10 cellular contexts compared by ENCODE assay signal in the genomic region with DNA sequence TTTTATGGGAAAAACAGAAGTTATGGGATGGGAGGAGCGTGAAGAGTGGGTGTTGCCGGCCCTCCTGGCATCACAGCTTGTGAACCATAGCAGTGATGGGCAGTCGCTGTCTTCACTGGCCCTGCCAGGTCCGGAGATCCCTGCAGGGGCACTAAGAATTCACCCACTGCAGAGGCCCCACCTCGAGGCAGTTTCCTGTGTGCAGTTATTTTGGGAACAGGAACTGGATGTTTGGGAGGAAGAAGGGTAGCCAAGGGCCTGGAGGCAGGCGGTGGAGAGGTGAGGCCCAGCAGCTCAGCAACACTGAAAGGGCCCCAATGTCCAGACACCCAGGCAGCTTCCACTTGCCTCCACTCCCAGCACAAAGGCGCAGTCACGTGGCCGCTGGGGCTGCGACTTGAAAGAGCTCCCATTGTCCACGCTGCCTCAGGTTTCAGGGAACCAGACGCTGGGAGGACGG.
DNase-seq lines count a peak whose midpoint lies in the region; ATAC-seq and TF ChIP-seq lines count a peak whose summit lies in the region.
"Had no signal": no experiment of that assay in that cellular context is flagged by ENCODE, and none has a peak within 500 bp of the region (broad histone marks: within the 10 kb centered on the region; RNA-seq: fewer than 3 reads in every experiment).

No MANE protein-coding gene starts in this region.

- H3K27ac Mint-ChIP-seq in natural killer cell, result no peak overlapping the region
- H3K27ac Mint-ChIP-seq: activated naive CD8-positive, alpha-beta T cell treated with anti-CD3 and anti-CD28 coated beads, Interleukin-2, amount 50 U/mL, for 24 hours had no signal

- DNase-seq in NCI-H1417 (lab: John Stamatoyannopoulos, UW) (peak; percentile 45 to 75 (median 47)), NCI-H1417 treated with DMSO at 0.1 percent for 48 hours (lab: John Stamatoyannopoulos, UW) (no peak), esophagus muscularis mucosa (ENCODE audit: extremely low spot score) (peak; percentile 93), myocyte (ENCODE audit: low read depth) (peak; percentile 77), vagina (ENCODE audit: extremely low spot score in 2 of 2) (no peak), NCI-H2171 (lab: John Stamatoyannopoulos, UW) (no peak), RPMI8226 (no peak), natural killer cell (no peak)
- DNase-seq: activated naive CD8-positive, alpha-beta T cell treated with anti-CD3 and anti-CD28 coated beads, Interleukin-2, amount 50 U/mL, for 24 hours had no signal

- H3K27me3 Mint-ChIP-seq in natural killer cell (ENCODE audit: low read depth in 2 of 2), result peaks cover 5 to 6% of the 10 kb centered on the region in 2 donors

- H3K27me3 ChIP-seq in esophagus muscularis mucosa (no peaks in the 10 kb centered on the region), vagina (no peaks in the 10 kb centered on the region)

- TF ChIP-seq EP300 in esophagus muscularis mucosa (IDR thresholded peaks at IDR 0.05), result no peak

- no peak for TF ChIP-seq POLR2A in esophagus muscularis mucosa (IDR thresholded peaks at IDR 0.05; ENCODE audit: low read depth)
- no peak for TF ChIP-seq POLR2A in vagina (IDR thresholded peaks at IDR 0.05)

- intact Hi-C loops in esophagus muscularis mucosa (cut with DNase I), result no loop called here
- intact Hi-C loops in vagina (cut with DNase I), result no loop called here
- intact Hi-C loops in natural killer cell (cut with micrococcal nuclease), result no loop called here

- H3K9me3 ChIP-seq in esophagus muscularis mucosa (no peaks in the 10 kb centered on the region), vagina (no peaks in the 10 kb centered on the region)

- H3K4me1 Mint-ChIP-seq in natural killer cell, result no peaks in the 10 kb centered on the region
- H3K4me1 Mint-ChIP-seq: activated naive CD8-positive, alpha-beta T cell treated with anti-CD3 and anti-CD28 coated beads, Interleukin-2, amount 50 U/mL, for 24 hours had no signal

- H3K36me3 Mint-ChIP-seq in natural killer cell, result no peaks in the 10 kb centered on the region

- H3K36me3 ChIP-seq in esophagus muscularis mucosa, result no peaks in the 10 kb centered on the region
- H3K36me3 ChIP-seq in vagina, result no peaks in the 10 kb centered on the region

- H3K27ac ChIP-seq in esophagus muscularis mucosa (replicated peaks in 1 of 4), result peak overlapping the region; percentile 73 to 85 (median 76)
- H3K27ac ChIP-seq in vagina, result peak overlapping the region; percentile 72
- H3K27ac ChIP-seq: 22Rv1 had no signal

- no peaks in the 10 kb centered on the region for H3K9me3 Mint-ChIP-seq in natural killer cell
- H3K9me3 Mint-ChIP-seq: activated naive CD8-positive, alpha-beta T cell treated with anti-CD3 and anti-CD28 coated beads, Interleukin-2, amount 50 U/mL, for 24 hours had no signal

- H3K4me1 ChIP-seq in esophagus muscularis mucosa, result peaks cover 21 to 29% (median 27%) of the 10 kb centered on the region in 4 donors
- H3K4me1 ChIP-seq in vagina, result peaks cover 21% of the 10 kb centered on the region

- H3K4me3 Mint-ChIP-seq in natural killer cell, result no peak overlapping the region
- H3K4me3 Mint-ChIP-seq: activated naive CD8-positive, alpha-beta T cell treated with anti-CD3 and anti-CD28 coated beads, Interleukin-2, amount 50 U/mL, for 24 hours had no signal

- 17% methylated on average over 13 of the region's 13 CpGs for WGBS in esophagus muscularis mucosa

- no peak for ATAC-seq in natural killer cell
- ATAC-seq: activated naive CD8-positive, alpha-beta T cell treated with anti-CD3 and anti-CD28 coated beads, Interleukin-2, amount 50 U/mL, for 24 hours had no signal

- peak overlapping the region; percentile 32 to 40 (median 36) for H3K4me3 ChIP-seq in esophagus muscularis mucosa
- H3K4me3 ChIP-seq in vagina, result peak overlapping the region in 1 of 2 donors; percentile 17

- TF ChIP-seq CTCF in esophagus muscularis mucosa (IDR thresholded peaks at IDR 0.05), result peak in 1 of 3 experiments; percentile 32
- TF ChIP-seq CTCF in vagina (IDR thresholded peaks at IDR 0.05), result no peak
- no peak for TF ChIP-seq CTCF in natural killer cell (IDR thresholded peaks at IDR 0.05)

Comparison
In these comparisons a context has a peak if more than half of its experiments do, and no peak if none do; other contexts are left out.
1. DNase-seq: peak in NCI-H1417 (3 of 3), esophagus muscularis mucosa (single experiment) and myocyte (single experiment); none in NCI-H1417 treated with DMSO at 0.1 percent for 48 hours (single experiment), vagina (0 of 2), NCI-H2171 (single experiment), RPMI8226 (single experiment) and natural killer cell (single experiment).